Comparison of ENCODE assay signal across 10 cellular contexts in the genomic region with DNA sequence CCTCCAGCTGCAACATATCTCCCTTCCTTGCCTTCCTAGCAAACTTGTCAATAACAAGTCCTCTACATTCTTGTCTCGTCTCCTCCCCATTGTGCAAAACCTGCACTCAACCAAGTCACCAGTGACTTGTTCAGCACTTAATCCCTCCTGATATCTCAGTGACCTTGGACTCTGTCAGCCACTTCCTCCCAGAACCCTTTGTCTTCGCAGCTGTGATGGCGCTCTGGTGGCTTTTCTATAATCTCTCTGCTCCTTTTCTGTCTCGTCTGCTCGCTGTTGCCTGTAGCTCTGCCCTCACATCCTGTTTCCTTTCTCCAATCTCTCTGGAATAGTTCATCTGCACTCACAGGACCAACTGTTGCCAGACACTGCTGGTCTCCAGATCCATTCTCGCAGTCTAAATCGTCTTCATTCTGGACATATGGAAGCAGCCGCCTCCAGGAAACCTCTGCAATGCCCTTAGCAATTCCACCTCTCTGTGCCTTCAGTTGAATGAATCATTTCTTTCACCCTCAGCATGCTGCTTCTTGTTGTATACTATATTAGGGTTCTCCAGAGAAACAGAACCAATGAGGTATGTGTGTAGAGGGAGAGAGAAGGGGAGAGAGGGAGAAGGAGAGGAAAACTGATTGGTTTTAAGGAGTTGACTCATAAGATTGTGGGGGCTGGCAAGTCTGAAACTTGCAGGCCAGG. TPM values are rescaled to one million over a fixed set of nuclear protein-coding genes. Genes with fewer than 3 reads are reported as not detected.
DNase-seq lines count a peak whose midpoint lies in the region; ATAC-seq and TF ChIP-seq lines count a peak whose summit lies in the region.
"Had no signal": no experiment of that assay in that cellular context is flagged by ENCODE, and none has a peak within 500 bp of the region (broad histone marks: within the 10 kb centered on the region; RNA-seq: fewer than 3 reads in every experiment).

No MANE protein-coding gene starts in this region.

- no peaks in the 10 kb centered on the region for H3K27me3 Mint-ChIP-seq in stimulated activated naive CD8-positive, alpha-beta T cell treated with anti-CD3 and anti-CD28 coated beads, Interleukin-15, Interleukin-2, amounts not matched to agents 100 ng/mL and 50 ng/mL, for 24 hours
- H3K27me3 Mint-ChIP-seq in activated T-helper 2 cell treated with anti-CD3 and anti-CD28 coated beads, Interferon-gamma antibody, Interleukin-2, Interleukin-4, amounts not matched to agents 10 μg/mL and 5 μg/mL and 100 μg/mL, durations not matched to agents 14 hours and 24 hours and 36 hours (ENCODE audit: low read depth) = no peaks in the 10 kb centered on the region

- intact Hi-C loops in activated T-helper 2 cell treated with anti-CD3 and anti-CD28 coated beads, Interferon-gamma antibody, Interleukin-2, Interleukin-4, amounts not matched to agents 10 μg/mL and 5 μg/mL and 100 μg/mL, durations not matched to agents 14 hours and 24 hours and 36 hours (cut with micrococcal nuclease) = no loop called here

- no peak overlapping the region for H3K4me3 ChIP-seq in coronary artery

- peaks cover 4% of the 10 kb centered on the region for H3K9me3 Mint-ChIP-seq in stimulated activated naive CD8-positive, alpha-beta T cell treated with anti-CD3 and anti-CD28 coated beads, Interleukin-15, Interleukin-2, amounts not matched to agents 100 ng/mL and 50 ng/mL, for 24 hours
- H3K9me3 Mint-ChIP-seq in activated T-helper 2 cell treated with anti-CD3 and anti-CD28 coated beads, Interferon-gamma antibody, Interleukin-2, Interleukin-4, amounts not matched to agents 10 μg/mL and 5 μg/mL and 100 μg/mL, durations not matched to agents 14 hours and 24 hours and 36 hours = peaks cover 14% of the 10 kb centered on the region

- peak overlapping the region; percentile 74 for H3K27ac Mint-ChIP-seq in stimulated activated naive CD8-positive, alpha-beta T cell treated with anti-CD3 and anti-CD28 coated beads, Interleukin-15, Interleukin-2, amounts not matched to agents 100 ng/mL and 50 ng/mL, for 24 hours
- H3K27ac Mint-ChIP-seq in activated T-helper 2 cell treated with anti-CD3 and anti-CD28 coated beads, Interferon-gamma antibody, Interleukin-2, Interleukin-4, amounts not matched to agents 10 μg/mL and 5 μg/mL and 100 μg/mL, durations not matched to agents 14 hours and 24 hours and 36 hours = peak overlapping the region; percentile 74

- TF ChIP-seq CTCF in coronary artery (IDR thresholded peaks at IDR 0.05) = no peak

- H3K4me3 Mint-ChIP-seq in stimulated activated naive CD8-positive, alpha-beta T cell treated with anti-CD3 and anti-CD28 coated beads, Interleukin-15, Interleukin-2, amounts not matched to agents 100 ng/mL and 50 ng/mL, for 24 hours = peak overlapping the region; percentile 36
- H3K4me3 Mint-ChIP-seq in activated T-helper 2 cell treated with anti-CD3 and anti-CD28 coated beads, Interferon-gamma antibody, Interleukin-2, Interleukin-4, amounts not matched to agents 10 μg/mL and 5 μg/mL and 100 μg/mL, durations not matched to agents 14 hours and 24 hours and 36 hours (ENCODE audit: low read depth) = peak overlapping the region; percentile 52

- ATAC-seq in stimulated activated naive CD8-positive, alpha-beta T cell treated with anti-CD3 and anti-CD28 coated beads, Interleukin-15, Interleukin-2, amounts not matched to agents 100 U/mL and 50 U/mL, for 24 hours = no peak

- no peak for DNase-seq in stimulated activated naive CD8-positive, alpha-beta T cell treated with anti-CD3 and anti-CD28 coated beads, Interleukin-15, Interleukin-2, amounts not matched to agents 100 U/mL and 50 U/mL, for 24 hours
- no peak for DNase-seq in activated T-helper 2 cell treated with anti-CD3 and anti-CD28 coated beads, Interferon-gamma antibody, Interleukin-2, Interleukin-4, amounts not matched to agents 10 μg/mL and 5 μg/mL and 100 μg/mL, durations not matched to agents 14 hours and 24 hours and 36 hours (ENCODE audit: low spot score)
- DNase-seq in iris pigment epithelial cell (ENCODE audit: low read depth) = peak; percentile 60
- DNase-seq in HPDE6-E6E7 (ENCODE audit: extremely low spot score) = no peak
- no peak for DNase-seq in coronary artery (ENCODE audit: low spot score)
- no peak for DNase-seq in NCI-H2029 (lab: John Stamatoyannopoulos, UW)
- no peak for DNase-seq in NK-92 (lab: John Stamatoyannopoulos, UW; ENCODE audit: unreplicated experiment)
- DNase-seq: activated CD4-positive, alpha-beta T cell treated with anti-CD3 and anti-CD28 coated beads for 1 hour; DMS153 had no signal

- peaks cover 5% of the 10 kb centered on the region for H3K36me3 Mint-ChIP-seq in stimulated activated naive CD8-positive, alpha-beta T cell treated with anti-CD3 and anti-CD28 coated beads, Interleukin-15, Interleukin-2, amounts not matched to agents 100 ng/mL and 50 ng/mL, for 24 hours (ENCODE audit: low read depth)
- peaks cover 20% of the 10 kb centered on the region for H3K36me3 Mint-ChIP-seq in activated T-helper 2 cell treated with anti-CD3 and anti-CD28 coated beads, Interferon-gamma antibody, Interleukin-2, Interleukin-4, amounts not matched to agents 10 μg/mL and 5 μg/mL and 100 μg/mL, durations not matched to agents 14 hours and 24 hours and 36 hours (ENCODE audit: low read depth)

- peaks cover 84% of the 10 kb centered on the region for H3K4me1 Mint-ChIP-seq in stimulated activated naive CD8-positive, alpha-beta T cell treated with anti-CD3 and anti-CD28 coated beads, Interleukin-15, Interleukin-2, amounts not matched to agents 100 ng/mL and 50 ng/mL, for 24 hours (ENCODE audit: low read depth)
- H3K4me1 Mint-ChIP-seq in activated T-helper 2 cell treated with anti-CD3 and anti-CD28 coated beads, Interferon-gamma antibody, Interleukin-2, Interleukin-4, amounts not matched to agents 10 μg/mL and 5 μg/mL and 100 μg/mL, durations not matched to agents 14 hours and 24 hours and 36 hours (ENCODE audit: low read depth) = peaks cover 55% of the 10 kb centered on the region

- no peak overlapping the region for H3K27ac ChIP-seq in coronary artery

RNA-seq across cellular contexts. Expression of gene IFNAR2, which starts 17.4 kb away (rescaled TPM):
- 34.8 and 36.8 TPM in 2 replicates for total RNA-seq in activated T-helper 2 cell treated with anti-CD3 and anti-CD28 coated beads, Interferon-gamma antibody, Interleukin-2, Interleukin-4, amounts not matched to agents 10 μg/mL and 5 μg/mL and 100 μg/mL, durations not matched to agents 14 hours and 24 hours and 36 hours

RNA-seq across cellular contexts. Expression of gene IL10RB, which starts 53.9 kb away (rescaled TPM):
- total RNA-seq in activated T-helper 2 cell treated with anti-CD3 and anti-CD28 coated beads, Interferon-gamma antibody, Interleukin-2, Interleukin-4, amounts not matched to agents 10 μg/mL and 5 μg/mL and 100 μg/mL, durations not matched to agents 14 hours and 24 hours and 36 hours = 23.4 and 24.7 TPM in 2 replicates
